12 cellular contexts compared by ENCODE assay signal in the genomic region with DNA sequence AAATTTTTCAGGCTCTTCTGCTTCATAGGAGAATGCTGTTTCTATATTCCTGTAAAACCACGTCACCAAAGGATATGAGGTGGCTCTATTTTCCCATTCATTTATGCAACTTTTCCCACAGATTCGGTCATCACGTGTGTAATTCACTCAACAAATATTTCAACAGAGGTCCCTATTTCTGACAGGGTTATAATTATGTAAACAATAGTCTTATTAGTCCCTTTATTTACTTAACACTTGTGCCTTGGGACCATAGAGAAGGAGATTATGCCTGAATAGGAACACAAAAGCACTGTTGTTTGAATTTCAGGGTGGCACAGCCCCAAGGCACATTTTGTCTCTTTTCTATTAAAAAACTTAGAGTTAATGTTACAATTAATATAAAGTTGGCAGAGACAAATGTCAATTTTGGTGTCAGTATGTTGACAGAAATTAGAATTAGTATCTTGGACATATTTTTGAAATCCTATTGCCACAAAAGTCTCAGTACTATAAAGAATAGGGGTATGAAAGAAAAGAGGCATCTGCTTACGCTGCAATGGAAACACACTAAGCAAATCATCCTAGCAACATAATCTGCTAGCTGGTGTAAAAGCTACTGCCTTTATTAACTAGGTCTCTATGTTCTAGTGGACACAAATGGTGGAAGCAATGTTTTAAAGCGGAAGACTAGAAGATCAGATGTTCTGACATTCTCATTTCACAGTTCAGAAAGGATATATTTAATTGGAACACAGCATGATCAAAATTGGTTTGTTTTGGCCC.
DNase-seq lines count a peak whose midpoint lies in the region; ATAC-seq and TF ChIP-seq lines count a peak whose summit lies in the region.
"Had no signal": no experiment of that assay in that cellular context is flagged by ENCODE, and none has a peak within 500 bp of the region (broad histone marks: within the 10 kb centered on the region; RNA-seq: fewer than 3 reads in every experiment).

No MANE protein-coding gene starts in this region.

- DNase-seq in NCI-H510A treated with DMSO at 0.1 percent for 48 hours (lab: John Stamatoyannopoulos, UW) = peak; percentile 43
- DNase-seq in NCI-H510A (lab: John Stamatoyannopoulos, UW) = no peak
- DNase-seq in NCI-H82 (lab: John Stamatoyannopoulos, UW) = peak; percentile 55
- peak; percentile 53 for DNase-seq in fibroblast of pulmonary artery (ENCODE audit: low read depth)
- no peak for DNase-seq in thoracic aorta (ENCODE audit: low spot score)
- DNase-seq in T1000 (lab: John Stamatoyannopoulos, UW) = no peak
- no peak for DNase-seq in RKO (ENCODE audit: low spot score)
- DNase-seq in ureter (ENCODE audit: low spot score) = no peak
- DNase-seq: heart left ventricle, NCI-H2171 treated with DMSO at 0.1 percent for 48 hours, T-helper 1 cell had no signal

- H3K36me3 ChIP-seq in thoracic aorta = no peaks in the 10 kb centered on the region
- H3K36me3 ChIP-seq: cardiac muscle cell had no signal

- ATAC-seq in thoracic aorta (ENCODE audit: insufficient number of reproducible peaks, low FRiP score, low read depth) = peak; percentile 49
- ATAC-seq: heart left ventricle had no signal

- no peak overlapping the region for H3K27ac ChIP-seq in thoracic aorta
- H3K27ac ChIP-seq: cardiac muscle cell, heart left ventricle had no signal

- H3K4me3 ChIP-seq in fibroblast of pulmonary artery (replicated peaks; ENCODE audit: low read depth, low read length) (no peak overlapping the region), thoracic aorta (no peak overlapping the region)
- H3K4me3 ChIP-seq: cardiac muscle cell, heart left ventricle had no signal

- no peaks in the 10 kb centered on the region for H3K27me3 ChIP-seq in thoracic aorta (replicated peaks; ENCODE audit: insufficient read depth)
- H3K27me3 ChIP-seq: cardiac muscle cell, heart left ventricle had no signal

- H3K9me3 ChIP-seq in thoracic aorta = no peaks in the 10 kb centered on the region
- H3K9me3 ChIP-seq: heart left ventricle had no signal

- peaks cover 0 to 22% of the 10 kb centered on the region in 2 donors for H3K4me1 ChIP-seq in thoracic aorta (ENCODE audit: control insufficient read depth in 1 of 2, low read depth in 2 of 2)

- TF ChIP-seq CTCF in fibroblast of pulmonary artery (IDR thresholded peaks at IDR 0.05; ENCODE audit: low read length, missing control alignments) (no peak), thoracic aorta (IDR thresholded peaks at IDR 0.05) (no peak)

Comparison
In these comparisons a context has a peak if more than half of its experiments do, and no peak if none do; other contexts are left out.
1. DNase-seq: peak in NCI-H510A treated with DMSO at 0.1 percent for 48 hours (single experiment), NCI-H82 (single experiment) and fibroblast of pulmonary artery (single experiment); none in NCI-H510A (single experiment), thoracic aorta (single experiment), T1000 (single experiment), RKO (single experiment) and ureter (single experiment).